In genomic region chr7:55203300-55203699, GRCh38 we compare ENCODE assay signal across 1 cellular context.
TF ChIP-seq lines count a peak whose summit lies in the region.

No MANE protein-coding gene starts in this region.

TF ChIP-seq in endothelial cell of umbilical vein, 7 proteins besides CTCF, POLR2A, EP300 and RAD21:
- no peak for TF ChIP-seq MAX (IDR thresholded peaks at IDR 0.05; ENCODE audit: insufficient read depth, insufficient read length)
- no peak for TF ChIP-seq GATA2 (IDR thresholded peaks at IDR 0.05; ENCODE audit: insufficient read depth, insufficient read length, low read depth, low read length)
- no peak for TF ChIP-seq POLR2AphosphoS5 (IDR thresholded peaks at IDR 0.05; ENCODE audit: insufficient read depth, low read depth, low read length)
- no peak for TF ChIP-seq FOS (IDR thresholded peaks at IDR 0.05; ENCODE audit: borderline replicate concordance, insufficient read depth, low read length)
- TF ChIP-seq EZH2 (IDR thresholded peaks at IDR 0.05; ENCODE audit: borderline replicate concordance, low read depth, low read length, severe bottlenecking), result no peak
- TF ChIP-seq JUN (IDR thresholded peaks at IDR 0.05; ENCODE audit: borderline replicate concordance, insufficient read depth, insufficient read length, low read depth), result no peak
- no peak for TF ChIP-seq MYC (IDR thresholded peaks at IDR 0.05; ENCODE audit: low read depth, low read length)
